Comparison of ENCODE assay signal across 28 cellular contexts in genomic region chrX:64925480-64925879, GRCh38.
"Had no signal": no experiment of that assay in that cellular context is flagged by ENCODE, and none has a peak within 500 bp of the region (broad histone marks: within the 10 kb centered on the region; RNA-seq: fewer than 3 reads in every experiment).

No MANE protein-coding gene starts in this region.

- H3K36me3 ChIP-seq: colonic mucosa, esophagus muscularis mucosa, esophagus squamous epithelium, gastrocnemius medialis, heart left ventricle had no signal

- H3K4me1 Mint-ChIP-seq: endodermal cell had no signal

- FAIRE-seq: colon, endometrium, frontal cortex had no signal

- H3K27ac ChIP-seq: colonic mucosa, coronary artery, dorsolateral prefrontal cortex, epithelial cell of prostate, esophagus muscularis mucosa, esophagus squamous epithelium, foreskin keratinocyte, gastrocnemius medialis, gastroesophageal sphincter, heart left ventricle, heart right ventricle had no signal

- DNase-seq: colonic mucosa; cortex of kidney; dermis blood vessel endothelial cell; dorsolateral prefrontal cortex; effector CD4-positive, alpha-beta T cell; effector CD8-positive, alpha-beta T cell; effector memory CD4-positive, alpha-beta T cell; effector memory CD8-positive, alpha-beta T cell; endodermal cell; erythroblast; esophagus squamous epithelium; foreskin fibroblast; foreskin keratinocyte; foreskin melanocyte; gastrocnemius medialis; glutamatergic neuron; head of caudate nucleus; heart left ventricle; heart right ventricle had no signal

- H3K4me3 ChIP-seq: colonic mucosa, coronary artery, dorsolateral prefrontal cortex, esophagus muscularis mucosa, esophagus squamous epithelium, gastrocnemius medialis, gastroesophageal sphincter, heart left ventricle, heart right ventricle had no signal

- H3K4me3 Mint-ChIP-seq: dendritic cell treated with granulocyte-macrophage colony-stimulating factor and Interleukin-4, amounts not matched to agents 40 ng/mL and 50 ng/mL, for 4 days; effector memory CD8-positive, alpha-beta T cell; endodermal cell had no signal

- ATAC-seq: effector memory CD8-positive, alpha-beta T cell; esophagus mucosa; foreskin keratinocyte; gastrocnemius medialis; gastroesophageal sphincter; heart left ventricle; heart right ventricle had no signal

- H3K27ac Mint-ChIP-seq: dendritic cell treated with granulocyte-macrophage colony-stimulating factor and Interleukin-4, amounts not matched to agents 40 ng/mL and 50 ng/mL, for 4 days; effector memory CD8-positive, alpha-beta T cell; endodermal cell had no signal

- H3K4me1 ChIP-seq: colonic mucosa, esophagus muscularis mucosa, esophagus squamous epithelium, foreskin keratinocyte, gastrocnemius medialis, gastroesophageal sphincter, heart left ventricle, heart right ventricle had no signal

- H3K27me3 Mint-ChIP-seq: dendritic cell treated with granulocyte-macrophage colony-stimulating factor and Interleukin-4, amounts not matched to agents 40 ng/mL and 50 ng/mL, for 4 days; effector memory CD8-positive, alpha-beta T cell had no signal

- H3K9me3 ChIP-seq: colonic mucosa, gastrocnemius medialis had no signal

- H3K27me3 ChIP-seq: colonic mucosa, esophagus muscularis mucosa, esophagus squamous epithelium, foreskin keratinocyte, gastrocnemius medialis, gastroesophageal sphincter, heart left ventricle, heart right ventricle had no signal
